19 cellular contexts compared by ENCODE assay signal in genomic region chr19:13723206-13723605, GRCh38. TPM values are rescaled to one million over a fixed set of nuclear protein-coding genes. Genes with fewer than 3 reads are reported as not detected.
DNase-seq lines count a peak whose midpoint lies in the region; FAIRE-seq and TF ChIP-seq lines count a peak whose summit lies in the region.
"Had no signal": no experiment of that assay in that cellular context is flagged by ENCODE, and none has a peak within 500 bp of the region (broad histone marks: within the 10 kb centered on the region; RNA-seq: fewer than 3 reads in every experiment).

No MANE protein-coding gene starts in this region.

- TF ChIP-seq EP300 in H1 (IDR thresholded peaks at IDR 0.05; ENCODE audit: borderline replicate concordance in 1 of 2, low read depth in 2 of 2, low read length in 2 of 2): no peak

- H3K79me1 ChIP-seq in H1 (ENCODE audit: low read depth, low read length): no peaks in the 10 kb centered on the region

- H4K5ac ChIP-seq in H1 (ENCODE audit: insufficient read length, low read depth, low read length): no peak overlapping the region

- H2BK15ac ChIP-seq in H1 (ENCODE audit: low read length): no peak overlapping the region

- H2BK12ac ChIP-seq in H1 (ENCODE audit: low read depth, low read length): 0 out of 2 replicates have a peak overlapping the region, but pooled peaks have one; percentile 9

- no peaks in the 10 kb centered on the region for H3K36me3 ChIP-seq in H1 (ENCODE audit: control insufficient read depth in 2 of 4, insufficient read depth in 4 of 4, low read length in 3 of 4)
- H3K36me3 ChIP-seq: Peyer's patch had no signal

- no peak overlapping the region for H2BK120ac ChIP-seq in H1 (replicated peaks; ENCODE audit: low read depth, low read length)

- H3K4me3 ChIP-seq in AG10803 (ENCODE audit: low read length) (no peak overlapping the region), H1 (ENCODE audit: extremely low read depth in 1 of 4, insufficient read depth in 2 of 4, low read depth in 3 of 4, low read length in 4 of 4) (no peak overlapping the region), coronary artery (no peak overlapping the region)
- H3K4me3 ChIP-seq: A549, Peyer's patch had no signal

- H3K14ac ChIP-seq in H1 (ENCODE audit: insufficient read length): no peak overlapping the region

- H3K27ac ChIP-seq in H1 (ENCODE audit: low read depth, low read length) (no peak overlapping the region), coronary artery (no peak overlapping the region)
- H3K27ac ChIP-seq: A549, HL-60, Peyer's patch had no signal

- no peak overlapping the region for H3K23ac ChIP-seq in H1 (ENCODE audit: insufficient read length)

- H3K9me3 ChIP-seq in H1 (ENCODE audit: insufficient read depth in 2 of 2, low read depth in 1 of 2, low read length in 1 of 2): no peaks in the 10 kb centered on the region
- H3K9me3 ChIP-seq: A549, Peyer's patch had no signal

- POLR2A ChIA-PET in H1 (lab: Charles Lee; ENCODE audit: partially characterized antibody): no interaction called here

- no peaks in the 10 kb centered on the region for H3K23me2 ChIP-seq in H1 (ENCODE audit: low read depth, low read length)

- H3K4me1 ChIP-seq in H1 (replicated peaks in 1 of 4; ENCODE audit: control insufficient read depth in 3 of 4, insufficient read depth in 4 of 4, low read length in 3 of 4): no peaks in the 10 kb centered on the region
- H3K4me1 ChIP-seq: A549, Peyer's patch had no signal

- no peaks in the 10 kb centered on the region for H3K27me3 ChIP-seq in H1 (replicated peaks in 1 of 4; ENCODE audit: control insufficient read depth in 3 of 4, extremely low read depth in 1 of 4, insufficient read depth in 3 of 4, low read length in 3 of 4)
- H3K27me3 ChIP-seq: Peyer's patch had no signal

- 87% methylated on average over 5 of the region's 5 CpGs; no CpG with 5 or more reads in 1 of the 2 experiments for WGBS in H1 (ENCODE audit: extremely low coverage in 1 of 2, insufficient coverage in 1 of 2, insufficient read length in 1 of 2, insufficient replicate concordance in 2 of 2, low coverage in 1 of 2, low lambda C conversion rate in 2 of 2, missing lambda C conversion rate in 1 of 2), 2 experiments

- no peak for TF ChIP-seq POLR2A in H1 (IDR thresholded peaks at IDR 0.05; ENCODE audit: control extremely low read depth in 1 of 2, low read depth in 2 of 2, low read length in 2 of 2)

- no peak overlapping the region for H2BK20ac ChIP-seq in H1 (ENCODE audit: low read length)

- H2AFZ ChIP-seq in H1 (ENCODE audit: low read length): no peak overlapping the region

- no peak overlapping the region for H3K4me2 ChIP-seq in H1 (ENCODE audit: insufficient read depth in 1 of 2, low read depth in 2 of 2, low read length in 2 of 2)
- H3K4me2 ChIP-seq: A549 had no signal

- no peak for TF ChIP-seq RAD21 in H1 (IDR thresholded peaks at IDR 0.05 in 1 of 2, conservative IDR thresholded peaks at IDR 0.05 in 1 of 2; ENCODE audit: low read depth in 2 of 2, low read length in 2 of 2)

- H4K8ac ChIP-seq in H1 (ENCODE audit: extremely low read depth, insufficient read depth, low read length): no peak overlapping the region

- CTCF ChIA-PET in H1 (lab: Charles Lee; ENCODE audit: partially characterized antibody): interaction anchor here (0.8 to 5.2 kb wide), 6 partner anchors 9 to 134 kb away, joined by 3 to 19 read pairs (median 4); no protein-coding TSS in a partner anchor

- no peak for TF ChIP-seq CTCF in AG10803 (conservative IDR thresholded peaks at IDR 0.05; ENCODE audit: low read length)
- no peak for TF ChIP-seq CTCF in H1 (IDR thresholded peaks at IDR 0.05; ENCODE audit: control extremely low read depth in 1 of 3, insufficient read depth in 1 of 3, low read depth in 1 of 3, low read length in 3 of 3)
- TF ChIP-seq CTCF in coronary artery (IDR thresholded peaks at IDR 0.05): no peak

- DNase-seq in AG10803 (ENCODE audit: low read depth): peak; percentile 33
- DNase-seq in RCC 7860 (ENCODE audit: low spot score): peak; percentile 18
- DNase-seq in H1 (ENCODE audit: low read depth in 1 of 2, low spot score in 2 of 2): no peak
- peak; percentile 46 for DNase-seq in iris pigment epithelial cell (ENCODE audit: low read depth)
- no peak for DNase-seq in SHP77 (lab: John Stamatoyannopoulos, UW)
- no peak for DNase-seq in coronary artery (ENCODE audit: low spot score)
- DNase-seq in DMS153 treated with DMSO at 0.1 percent for 48 hours (lab: John Stamatoyannopoulos, UW; ENCODE audit: unreplicated experiment): no peak
- no peak for DNase-seq in hypothalamus (lab: John Stamatoyannopoulos, UW)
- DNase-seq: CD4-positive, CD25-positive, alpha-beta regulatory T cell; GOT3; KBM-7; NCI-H1048; NCI-H146; NCI-H446 treated with DMSO at 0.1 percent for 48 hours; NCI-H774; Peyer's patch; SHP77 treated with DMSO at 0.1 percent for 48 hours had no signal

- H3K9ac ChIP-seq in H1 (replicated peaks in 1 of 4; ENCODE audit: extremely low read depth in 1 of 4, low read depth in 3 of 4, low read length in 3 of 4): no peak overlapping the region

- no peak overlapping the region for H2AK5ac ChIP-seq in H1 (ENCODE audit: low read depth, low read length)

- H4K20me1 ChIP-seq in H1 (replicated peaks in 1 of 2; ENCODE audit: control insufficient read depth in 1 of 2, insufficient read depth in 2 of 2, low read length in 2 of 2): no peaks in the 10 kb centered on the region

- no peaks in the 10 kb centered on the region for H3K79me2 ChIP-seq in H1 (ENCODE audit: control insufficient read depth in 1 of 2, insufficient read depth in 2 of 2, low read length in 2 of 2)

- no peak overlapping the region for H3K56ac ChIP-seq in H1 (replicated peaks; ENCODE audit: insufficient read length, low read depth, low read length)

- H2BK5ac ChIP-seq in H1 (ENCODE audit: low read depth, low read length): no peak overlapping the region

- no peak for FAIRE-seq in RCC 7860 (lab: Jason Lieb, UNC)
- FAIRE-seq in H1 (lab: Jason Lieb, UNC): no peak
- FAIRE-seq: A549 had no signal

- H3K18ac ChIP-seq in H1 (ENCODE audit: extremely low read depth, low read length): no peak overlapping the region

- no peak overlapping the region for H4K91ac ChIP-seq in H1 (replicated peaks; ENCODE audit: insufficient read length, low read length)

- no peak overlapping the region for H3K4ac ChIP-seq in H1 (replicated peaks; ENCODE audit: insufficient read length, low read depth, low read length)

TF ChIP-seq in H1, 55 proteins besides CTCF, POLR2A, EP300 and RAD21:
- no peak for TF ChIP-seq USF2 (IDR thresholded peaks at IDR 0.05; ENCODE audit: low read length)
- TF ChIP-seq SP4 (IDR thresholded peaks at IDR 0.05; ENCODE audit: low read length): no peak
- no peak for TF ChIP-seq KDM1A (IDR thresholded peaks at IDR 0.05; ENCODE audit: borderline replicate concordance, low read length)
- no peak for TF ChIP-seq ATF3 (IDR thresholded peaks at IDR 0.05; ENCODE audit: insufficient read depth, low read depth, low read length)
- TF ChIP-seq TEAD4 (IDR thresholded peaks at IDR 0.05; ENCODE audit: low read depth, low read length): no peak
- TF ChIP-seq TAF1 (IDR thresholded peaks at IDR 0.05; ENCODE audit: low read depth, low read length): no peak
- TF ChIP-seq TAF7 (optimal IDR thresholded peaks at IDR 0.05; ENCODE audit: borderline replicate concordance, low read depth, low read length): no peak
- no peak for TF ChIP-seq CEBPB (IDR thresholded peaks at IDR 0.05; ENCODE audit: low read depth, low read length)
- TF ChIP-seq MAX (IDR thresholded peaks at IDR 0.05): no peak
- no peak for TF ChIP-seq BACH1 (IDR thresholded peaks at IDR 0.05; ENCODE audit: low read length)
- no peak for TF ChIP-seq SIX5 (IDR thresholded peaks at IDR 0.05; ENCODE audit: low read depth, low read length)
- no peak for TF ChIP-seq EGR1 (IDR thresholded peaks at IDR 0.05; ENCODE audit: borderline replicate concordance, low read depth, low read length)
TF ChIP-seq in H1: peak in this region for 0.

RNA-seq across cellular contexts. Expression of gene MRI1, which starts 41.1 kb away (rescaled TPM):
- 21.7 and 24.5 TPM in 2 replicates for total RNA-seq in H1 (2021; fragmentation: NEBNext Ultra II Directional; extraction: Animal tissue kit (Norgen Biotek cat#: 25700))
- 29.5 and 44.6 TPM in 2 replicates for polyA plus RNA-seq in H1 (2011; rRNA removed)
- polyA plus RNA-seq in H1 (2011; cell fraction: cytosol; rRNA removed): 35.0 TPM
- 91.3 TPM for polyA plus RNA-seq in H1 (2011; cell fraction: nucleus; rRNA removed)
- polyA plus RNA-seq in H1 (2012, experiment 1 of 2): 14.6 to 20.0 TPM (median 18.0 TPM) in 4 replicates
- polyA plus RNA-seq in H1 (2012, experiment 2 of 2): 21.8 TPM
- 21.4 TPM for polyA plus RNA-seq in H1 (2013, experiment 1 of 2)
- polyA plus RNA-seq in H1 (2013, experiment 2 of 2): 20.1 TPM
- polyA minus RNA-seq in H1 (2011; rRNA and poly(A)+ RNA removed): 14.9 and 18.8 TPM in 2 replicates
- 22.0 TPM for polyA minus RNA-seq in H1 (2011; cell fraction: cytosol; rRNA and poly(A)+ RNA removed)
- 18.2 TPM for polyA minus RNA-seq in H1 (2011; cell fraction: nucleus; rRNA and poly(A)+ RNA removed)

RNA-seq across cellular contexts. Expression of gene C19orf53, which starts 51.0 kb away (rescaled TPM):
- total RNA-seq in H1 (2021; fragmentation: NEBNext Ultra II Directional; extraction: Animal tissue kit (Norgen Biotek cat#: 25700)): 104 and 116 TPM in 2 replicates
- polyA plus RNA-seq in H1 (2011; rRNA removed): 169 and 193 TPM in 2 replicates
- 245 TPM for polyA plus RNA-seq in H1 (2011; cell fraction: cytosol; rRNA removed)
- 182 TPM for polyA plus RNA-seq in H1 (2011; cell fraction: nucleus; rRNA removed)
- 163 to 238 TPM (median 229 TPM) in 4 replicates for polyA plus RNA-seq in H1 (2012, experiment 1 of 2)
- 247 TPM for polyA plus RNA-seq in H1 (2012, experiment 2 of 2)
- 287 TPM for polyA plus RNA-seq in H1 (2013, experiment 1 of 2)
- 294 TPM for polyA plus RNA-seq in H1 (2013, experiment 2 of 2)
- 41.1 and 45.8 TPM in 2 replicates for polyA minus RNA-seq in H1 (2011; rRNA and poly(A)+ RNA removed)
- polyA minus RNA-seq in H1 (2011; cell fraction: cytosol; rRNA and poly(A)+ RNA removed): 65.8 TPM
- 48.6 TPM for polyA minus RNA-seq in H1 (2011; cell fraction: nucleus; rRNA and poly(A)+ RNA removed)

Comparison
In these comparisons a context has a peak if more than half of its experiments do, and no peak if none do; other contexts are left out.
1. DNase-seq: peak in AG10803 (single experiment), RCC 7860 (single experiment) and iris pigment epithelial cell (single experiment); none in H1 (0 of 2), SHP77 (0 of 2), coronary artery (single experiment), DMS153 treated with DMSO at 0.1 percent for 48 hours (single experiment) and hypothalamus (0 of 51).